12 cellular contexts compared by ENCODE assay signal in genomic region chr17:80664217-80664780, GRCh38.
DNase-seq lines count a peak whose midpoint lies in the region; ATAC-seq and TF ChIP-seq lines count a peak whose summit lies in the region.
"Had no signal": no experiment of that assay in that cellular context is flagged by ENCODE, and none has a peak within 500 bp of the region (broad histone marks: within the 10 kb centered on the region; RNA-seq: fewer than 3 reads in every experiment).

No MANE protein-coding gene starts in this region.

- in situ Hi-C loops in KBM-7 (cut with MboI; ENCODE audit: low pct_unique_long_range_greater_than_20kb, low sequenced_read_pairs), result no loop called here

- no peaks in the 10 kb centered on the region for H3K27me3 Mint-ChIP-seq in CD4-positive, alpha-beta T cell
- no peaks in the 10 kb centered on the region for H3K27me3 Mint-ChIP-seq in naive thymus-derived CD8-positive, alpha-beta T cell

- peaks cover 79% of the 10 kb centered on the region for H3K4me1 Mint-ChIP-seq in CD4-positive, alpha-beta T cell (ENCODE audit: low read depth)
- H3K4me1 Mint-ChIP-seq in naive thymus-derived CD8-positive, alpha-beta T cell, result peaks cover 45 to 83% (median 73%) of the 10 kb centered on the region in 4 donors

- peak overlapping the region; percentile 29 for H3K4me3 ChIP-seq in Jurkat, Clone E6-1 (ENCODE audit: low read length)
- H3K4me3 ChIP-seq in right atrium auricular region, result no peak overlapping the region
- H3K4me3 ChIP-seq: right lobe of liver had no signal

- DNase-seq in CD4-positive, alpha-beta T cell, result no peak
- no peak for DNase-seq in Jurkat, Clone E6-1 (ENCODE audit: low read depth, low spot score)
- DNase-seq in amniotic epithelial cell (ENCODE audit: low read depth) (peak; percentile 29), KBM-7 (no peak), COR-L47 (lab: John Stamatoyannopoulos, UW) (no peak), right atrium auricular region (ENCODE audit: low spot score) (no peak)
- DNase-seq in naive thymus-derived CD8-positive, alpha-beta T cell, result no peak
- DNase-seq: foreskin melanocyte, KG1, right lobe of liver, SIG-M5 had no signal

- H3K4me1 ChIP-seq in right atrium auricular region, result no peaks in the 10 kb centered on the region

- ATAC-seq in CD4-positive, alpha-beta T cell (ENCODE audit: poor library complexity), result peak; percentile 21
- peak in 1 of 2 donors; percentile 30 for ATAC-seq in naive thymus-derived CD8-positive, alpha-beta T cell
- no peak for ATAC-seq in GM21360 (IDR thresholded peaks at IDR 0.05; ENCODE audit: unreplicated experiment)

- H3K9me3 Mint-ChIP-seq in CD4-positive, alpha-beta T cell, result no peaks in the 10 kb centered on the region
- no peaks in the 10 kb centered on the region for H3K9me3 Mint-ChIP-seq in naive thymus-derived CD8-positive, alpha-beta T cell

- H3K27me3 ChIP-seq in CD4-positive, alpha-beta T cell (ENCODE audit: control insufficient read depth, insufficient read depth, low read length), result no peaks in the 10 kb centered on the region
- H3K27me3 ChIP-seq in right atrium auricular region, result no peaks in the 10 kb centered on the region
- H3K27me3 ChIP-seq: right lobe of liver had no signal

- H3K36me3 ChIP-seq in right atrium auricular region, result no peaks in the 10 kb centered on the region
- H3K36me3 ChIP-seq: right lobe of liver had no signal

- peak overlapping the region; percentile 71 for H3K4me3 Mint-ChIP-seq in CD4-positive, alpha-beta T cell
- H3K4me3 Mint-ChIP-seq in naive thymus-derived CD8-positive, alpha-beta T cell, result peak overlapping the region; percentile 60 to 94 (median 81)

- POLR2A ChIA-PET in CD4-positive, alpha-beta T cell (lab: Charles Lee), result interaction anchor here (1.2 to 2.9 kb wide), 5 partner anchors 15 to 119 kb away, joined by 3 to 18 read pairs (median 4); no protein-coding TSS in a partner anchor
- POLR2A ChIA-PET in naive thymus-derived CD8-positive, alpha-beta T cell (lab: Charles Lee), result interaction anchor here (1.0 to 3.0 kb wide), 5 partner anchors 10 to 122 kb away, joined by 3 to 18 read pairs (median 3); no protein-coding TSS in a partner anchor

- no peaks in the 10 kb centered on the region for H3K9me3 ChIP-seq in CD4-positive, alpha-beta T cell (ENCODE audit: control insufficient read depth, low read length)
- H3K9me3 ChIP-seq in right atrium auricular region, result no peaks in the 10 kb centered on the region
- H3K9me3 ChIP-seq: right lobe of liver had no signal

- no peak for TF ChIP-seq CTCF in CD4-positive, alpha-beta T cell (IDR thresholded peaks at IDR 0.05)
- TF ChIP-seq CTCF in right atrium auricular region (IDR thresholded peaks at IDR 0.05), result no peak

- peak overlapping the region; percentile 88 for H3K27ac ChIP-seq in CD4-positive, alpha-beta T cell (ENCODE audit: low read depth, low read length)
- H3K27ac ChIP-seq in right atrium auricular region, result no peak overlapping the region
- H3K27ac ChIP-seq: right lobe of liver had no signal

- intact Hi-C loops in CD4-positive, alpha-beta T cell (cut with DNase I, micrococcal nuclease), result loop anchor here (5.0 to 10.0 kb wide), 4 partner anchors 49 to 231 kb away; no protein-coding TSS in a partner anchor

- H3K27ac Mint-ChIP-seq in CD4-positive, alpha-beta T cell, result peak overlapping the region; percentile 99
- H3K27ac Mint-ChIP-seq in naive thymus-derived CD8-positive, alpha-beta T cell, result peak overlapping the region; percentile 93 to 99 (median 98)

- H3K36me3 Mint-ChIP-seq in CD4-positive, alpha-beta T cell (ENCODE audit: low read depth), result peaks cover 3% of the 10 kb centered on the region
- peaks cover 0 to 2% (median 0%) of the 10 kb centered on the region in 3 donors for H3K36me3 Mint-ChIP-seq in naive thymus-derived CD8-positive, alpha-beta T cell

- CTCF ChIA-PET in CD4-positive, alpha-beta T cell (lab: Charles Lee), result interaction anchor here (4.1 kb wide), 1 partner anchor 15 kb away, joined by 12 read pairs; no protein-coding TSS in a partner anchor
